ENCODE assay signal across 8 cellular contexts in the genomic region with DNA sequence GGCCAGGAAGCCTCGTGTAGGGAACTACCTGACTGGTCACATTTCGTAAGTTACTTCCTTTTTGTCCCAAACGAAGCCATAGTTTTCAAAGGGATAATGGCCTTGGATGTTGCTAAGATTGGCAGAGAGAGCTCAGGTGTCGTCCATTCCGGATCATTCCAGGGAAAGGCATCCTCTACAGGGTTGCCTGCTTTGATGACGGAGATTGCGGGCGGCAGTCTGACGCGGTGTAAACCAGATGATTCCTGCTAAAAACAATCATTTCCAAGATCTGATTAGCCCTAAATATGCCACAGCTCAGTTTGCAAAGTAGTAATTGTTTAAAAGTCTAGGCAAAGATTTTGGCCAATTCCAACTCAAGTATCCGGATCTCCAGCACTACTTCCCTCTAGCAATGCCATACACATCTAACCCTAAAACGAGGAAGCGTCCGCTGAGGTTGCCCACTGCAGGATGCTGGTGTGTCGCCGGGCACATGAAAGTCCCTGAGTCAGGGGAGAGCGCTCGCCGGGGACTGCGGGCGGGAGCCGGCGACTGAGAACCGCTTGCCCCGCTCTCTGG.
DNase-seq lines count a peak whose midpoint lies in the region; ATAC-seq and TF ChIP-seq lines count a peak whose summit lies in the region.

No MANE protein-coding gene starts in this region.

- peaks cover 11 to 17% of the 10 kb centered on the region in 2 donors for H3K4me1 ChIP-seq in mucosa of rectum (ENCODE audit: control insufficient read depth in 2 of 2, insufficient read depth in 2 of 2, low read length in 2 of 2)

- TF ChIP-seq CTCF in cardiac fibroblast (IDR thresholded peaks at IDR 0.05; ENCODE audit: low read depth, low read length), result no peak

- H3K4me3 ChIP-seq in cardiac fibroblast (replicated peaks in 1 of 2; ENCODE audit: low read depth in 2 of 2, low read length in 2 of 2) (peak overlapping the region; percentile 57 to 71), mucosa of rectum (ENCODE audit: low read length in 2 of 2) (peak overlapping the region; percentile 74 to 81)

- peak overlapping the region; percentile 60 to 93 for H3K27ac ChIP-seq in mucosa of rectum (ENCODE audit: low read depth in 2 of 2, low read length in 2 of 2)

- DNase-seq in NCI-H1417 (lab: John Stamatoyannopoulos, UW) (peak in 2 of 3 experiments; percentile 68 to 82), NCI-H1417 treated with DMSO at 0.1 percent for 48 hours (lab: John Stamatoyannopoulos, UW) (no peak), NCI-H2227 (lab: John Stamatoyannopoulos, UW; ENCODE audit: unreplicated experiment) (peak; percentile 56), cardiac fibroblast (ENCODE audit: low read depth in 2 of 2) (no peak)

- no peaks in the 10 kb centered on the region for H3K27me3 ChIP-seq in mucosa of rectum (ENCODE audit: control insufficient read depth in 2 of 2, insufficient read depth in 2 of 2, low read length in 2 of 2)

- H3K36me3 ChIP-seq in mucosa of rectum (ENCODE audit: control insufficient read depth in 2 of 2, insufficient read depth in 2 of 2, low read length in 2 of 2), result no peaks in the 10 kb centered on the region

- H3K9ac ChIP-seq in mucosa of rectum (ENCODE audit: low read depth in 1 of 2, low read length in 2 of 2), result peak overlapping the region; percentile 68 to 75

- ATAC-seq in GM19467 (IDR thresholded peaks at IDR 0.05; ENCODE audit: unreplicated experiment) (no peak), GM19328 (IDR thresholded peaks at IDR 0.05; ENCODE audit: unreplicated experiment) (no peak), HG02798 (IDR thresholded peaks at IDR 0.05; ENCODE audit: poor library complexity, unreplicated experiment) (no peak)

- no peaks in the 10 kb centered on the region for H3K9me3 ChIP-seq in mucosa of rectum (ENCODE audit: control insufficient read depth in 2 of 2, low read length in 2 of 2)

Comparison
In these comparisons a context has a peak if more than half of its experiments do, and no peak if none do; other contexts are left out.
1. DNase-seq: peak in NCI-H1417 (2 of 3) and NCI-H2227 (single experiment); none in NCI-H1417 treated with DMSO at 0.1 percent for 48 hours (single experiment) and cardiac fibroblast (0 of 2).